Comparison of ENCODE assay signal across 7 cellular contexts in genomic region chr9:130128251-130128650, GRCh38. TPM values are rescaled to one million over a fixed set of nuclear protein-coding genes. Genes with fewer than 3 reads are reported as not detected.
DNase-seq lines count a peak whose midpoint lies in the region; ATAC-seq and TF ChIP-seq lines count a peak whose summit lies in the region.

No MANE protein-coding gene starts in this region.

- H3K27ac Mint-ChIP-seq in progenitor cell of endocrine pancreas, result no peak overlapping the region

- H3K9me3 Mint-ChIP-seq in progenitor cell of endocrine pancreas (ENCODE audit: low read depth), result no peaks in the 10 kb centered on the region

- H3K4me3 ChIP-seq in right atrium auricular region, result no peak overlapping the region

- H3K9me3 ChIP-seq in right atrium auricular region, result no peaks in the 10 kb centered on the region

- H3K4me1 ChIP-seq in right atrium auricular region, result peaks cover 0 to 21% of the 10 kb centered on the region in 2 donors

- H3K4me1 Mint-ChIP-seq in progenitor cell of endocrine pancreas (ENCODE audit: low read depth), result peaks cover 16% of the 10 kb centered on the region

- no peak overlapping the region for H3K4me3 Mint-ChIP-seq in progenitor cell of endocrine pancreas (ENCODE audit: low read depth)

- peak; percentile 20 for DNase-seq in NAMALWA (ENCODE audit: low spot score)
- DNase-seq in activated T-cell treated with anti-CD3 and anti-CD28 coated beads for 24 hours (ENCODE audit: low read depth), result peak; percentile 58
- DNase-seq in right atrium auricular region (ENCODE audit: low spot score), result no peak
- DNase-seq in stimulated activated CD4-positive, alpha-beta T cell treated with anti-CD3 and anti-CD28 coated beads, TNF-alpha, amount 100 ng/mL, for 4 hours (ENCODE audit: low read depth in 3 of 3), result peak in 2 of 3 experiments; percentile 44 to 65
- DNase-seq in progenitor cell of endocrine pancreas (ENCODE audit: low spot score, unreplicated experiment), result no peak
- DNase-seq in SW 1271 (lab: John Stamatoyannopoulos, UW), result no peak

- ATAC-seq in GM21390 (IDR thresholded peaks at IDR 0.05; ENCODE audit: unreplicated experiment), result peak; percentile 66

- H3K36me3 ChIP-seq in right atrium auricular region, result peaks cover 39% of the 10 kb centered on the region

- H3K27me3 ChIP-seq in right atrium auricular region, result no peaks in the 10 kb centered on the region

- H3K27me3 Mint-ChIP-seq in progenitor cell of endocrine pancreas, result no peaks in the 10 kb centered on the region

- peak overlapping the region; percentile 68 for H3K27ac ChIP-seq in right atrium auricular region

- no peak for TF ChIP-seq CTCF in right atrium auricular region (IDR thresholded peaks at IDR 0.05)
- TF ChIP-seq CTCF in progenitor cell of endocrine pancreas (IDR thresholded peaks at IDR 0.05; ENCODE audit: unreplicated experiment), result no peak

- H3K36me3 Mint-ChIP-seq in progenitor cell of endocrine pancreas (ENCODE audit: insufficient read depth), result peaks cover 15% of the 10 kb centered on the region

RNA-seq across cellular contexts. Expression of gene NCS1, which starts 44.0 kb away (rescaled TPM):
- total RNA-seq in right atrium auricular region (10 to 100 TPM in 1 of 2 donors, 1 to 10 TPM in 1; 4.5 to 26.1 TPM), progenitor cell of endocrine pancreas (29.0 and 33.4 TPM in 2 replicates)

Comparison
In these comparisons a context has a peak if more than half of its experiments do, and no peak if none do; other contexts are left out.
1. DNase-seq: peak in NAMALWA (single experiment), activated T-cell treated with anti-CD3 and anti-CD28 coated beads for 24 hours (single experiment) and stimulated activated CD4-positive, alpha-beta T cell treated with anti-CD3 and anti-CD28 coated beads, TNF-alpha, amount 100 ng/mL, for 4 hours (2 of 3); none in right atrium auricular region (single experiment), progenitor cell of endocrine pancreas (single experiment) and SW 1271 (0 of 2).